Comparison of ENCODE assay signal across 8 cellular contexts in the genomic region with DNA sequence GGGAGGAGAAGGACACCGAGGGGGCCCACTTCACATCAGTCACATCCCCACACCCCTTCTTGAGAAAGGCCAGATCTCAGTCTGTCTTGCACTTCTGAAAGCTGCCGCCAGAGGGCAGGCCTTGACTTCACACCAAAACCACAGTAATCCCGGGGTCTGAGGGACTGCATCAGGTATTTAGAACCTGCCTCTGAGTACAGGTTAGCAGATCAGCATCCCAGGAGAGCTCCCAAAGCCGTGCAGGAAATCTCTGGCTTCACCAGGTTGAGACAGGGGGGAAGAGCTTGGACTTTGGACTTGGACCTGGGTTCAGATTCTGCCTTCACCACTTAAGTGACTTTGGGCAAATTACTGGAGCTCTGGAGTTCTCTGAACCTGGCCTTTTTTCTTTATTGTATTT. TPM values are rescaled to one million over a fixed set of nuclear protein-coding genes. Genes with fewer than 3 reads are reported as not detected.
DNase-seq lines count a peak whose midpoint lies in the region; ATAC-seq and TF ChIP-seq lines count a peak whose summit lies in the region.

No MANE protein-coding gene starts in this region.

- no peaks in the 10 kb centered on the region for H3K9me3 Mint-ChIP-seq in activated naive CD4-positive, alpha-beta T cell treated with anti-CD3 and anti-CD28 coated beads, Interleukin-2, amount 50 U/mL, for 72 hours

- H3K27ac Mint-ChIP-seq in activated naive CD4-positive, alpha-beta T cell treated with anti-CD3 and anti-CD28 coated beads, Interleukin-2, amount 50 U/mL, for 72 hours: no peak overlapping the region

- no peak overlapping the region for H3K4me3 ChIP-seq in LNCaP clone FGC (ENCODE audit: low read depth, low read length)
- H3K4me3 ChIP-seq in heart left ventricle: no peak overlapping the region

- no peak overlapping the region for H3K27ac ChIP-seq in heart left ventricle

- intact Hi-C loops in heart left ventricle (cut with DNase I): loop anchor here in 6 of 10 donors (5.0 to 10.0 kb wide), 6 partner anchors 142 to 414 kb away; a partner anchor contains a TSS

- DNase-seq in DMS 273 (lab: John Stamatoyannopoulos, UW; ENCODE audit: unreplicated experiment): peak; percentile 84
- DNase-seq in DMS 273 treated with DMSO at 0.1 percent for 48 hours (lab: John Stamatoyannopoulos, UW): no peak
- DNase-seq in LNCaP clone FGC (ENCODE audit: low read depth): no peak
- peak; percentile 42 for DNase-seq in SKM-1 treated with dmso at 0.1 percent for 144 hours (lab: John Stamatoyannopoulos, UW; ENCODE audit: unreplicated experiment)
- DNase-seq in activated naive CD4-positive, alpha-beta T cell treated with anti-CD3 and anti-CD28 coated beads, Interleukin-2, amount 50 U/mL, for 72 hours (ENCODE audit: low spot score in 2 of 2): peak; percentile 71 to 81
- DNase-seq in heart left ventricle: peak; percentile 27 to 77 (median 46)
- DNase-seq in renal cortical epithelial cell (ENCODE audit: low read depth): peak; percentile 68

- H3K36me3 ChIP-seq in heart left ventricle: no peaks in the 10 kb centered on the region

- no peaks in the 10 kb centered on the region for H3K9me3 ChIP-seq in heart left ventricle

- ATAC-seq in activated naive CD4-positive, alpha-beta T cell treated with anti-CD3 and anti-CD28 coated beads, Interleukin-2, amount 50 U/mL, for 72 hours: peak; percentile 44 to 64
- ATAC-seq in heart left ventricle: peak in 2 of 4 donors; percentile 35 to 48
- no peak for ATAC-seq in GM18873 (IDR thresholded peaks at IDR 0.05; ENCODE audit: low FRiP score, unreplicated experiment)

- WGBS in heart left ventricle, 4 donors: 0 to 3% (median 2%) methylated on average over 3 to 4 of the region's 4 CpGs

- TF ChIP-seq POLR2A in heart left ventricle (IDR thresholded peaks at IDR 0.05): no peak

- TF ChIP-seq CTCF in LNCaP clone FGC (IDR thresholded peaks at IDR 0.05; ENCODE audit: control insufficient read depth, extremely low read depth, insufficient read depth) (peak; percentile 93), heart left ventricle (IDR thresholded peaks at IDR 0.05) (peak; percentile 80 to 89 (median 86))

- peaks cover 0 to 13% (median 7%) of the 10 kb centered on the region in 12 donors for H3K4me1 ChIP-seq in heart left ventricle

- peaks cover 0 to 37% (median 15%) of the 10 kb centered on the region in 9 donors for H3K27me3 ChIP-seq in heart left ventricle

- no peaks in the 10 kb centered on the region for H3K36me3 Mint-ChIP-seq in activated naive CD4-positive, alpha-beta T cell treated with anti-CD3 and anti-CD28 coated beads, Interleukin-2, amount 50 U/mL, for 72 hours

RNA-seq across cellular contexts. Expression of a gene that starts 50.3 kb away (rescaled TPM):
- total RNA-seq in activated naive CD4-positive, alpha-beta T cell treated with anti-CD3 and anti-CD28 coated beads, Interleukin-2, amount 50 U/mL, for 72 hours: not detected
- under 1 TPM in 1 of 9 donors, not detected in 8; 0.08 TPM for total RNA-seq in heart left ventricle
- polyA plus RNA-seq in heart left ventricle: not detected
- 0.05 TPM in 1 of 2 replicates, not detected in the other for total RNA-seq in renal cortical epithelial cell

Comparison
In these comparisons a context has a peak if more than half of its experiments do, and no peak if none do; other contexts are left out.
1. DNase-seq: peak in DMS 273 (single experiment), SKM-1 treated with dmso at 0.1 percent for 144 hours (single experiment), activated naive CD4-positive, alpha-beta T cell treated with anti-CD3 and anti-CD28 coated beads, Interleukin-2, amount 50 U/mL, for 72 hours (2 of 2), heart left ventricle (5 of 5) and renal cortical epithelial cell (single experiment); none in DMS 273 treated with DMSO at 0.1 percent for 48 hours (single experiment) and LNCaP clone FGC (single experiment).